26 cellular contexts compared by ENCODE assay signal in the genomic region with DNA sequence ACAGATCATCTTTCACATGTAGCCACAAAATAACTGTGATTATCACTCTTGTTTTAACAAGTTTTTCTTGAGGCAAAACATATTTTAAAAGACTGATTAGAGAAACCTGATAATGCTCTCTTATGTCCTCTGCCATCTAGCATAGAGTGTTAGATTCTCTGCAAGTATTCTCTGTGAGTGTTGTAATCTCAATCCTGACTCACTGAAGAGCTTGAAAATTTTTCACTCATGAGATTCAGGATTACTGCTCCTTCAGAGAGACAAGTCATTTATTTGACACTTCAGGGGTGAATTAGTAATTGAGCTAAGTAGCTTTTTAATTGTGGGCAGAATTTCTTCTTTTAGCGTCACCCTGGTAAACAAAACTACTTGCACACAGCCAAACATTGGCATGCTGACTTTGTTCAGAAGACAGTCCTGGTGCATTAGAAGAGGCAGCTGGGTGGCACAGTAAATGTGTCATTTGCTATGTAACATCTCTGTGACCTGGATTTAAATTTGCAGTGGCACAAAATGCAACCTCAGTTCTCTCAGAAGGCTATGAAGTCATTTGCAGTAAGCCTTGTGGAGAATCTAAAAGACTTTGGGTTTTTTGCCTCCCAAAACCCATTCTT.
A peak's percentile ranks its signal among the peaks of the same experiment; 100 is the strongest.
DNase-seq lines count a peak whose midpoint lies in the region; TF ChIP-seq lines count a peak whose summit lies in the region.
"Had no signal": no experiment of that assay in that cellular context is flagged by ENCODE, and none has a peak within 500 bp of the region (broad histone marks: within the 10 kb centered on the region; RNA-seq: fewer than 3 reads in every experiment).

No MANE protein-coding gene starts in this region.

- H3K27ac Mint-ChIP-seq in brain, result peak overlapping the region in 3 of 5 experiments; percentile 14 to 23 (median 16)
- H3K27ac Mint-ChIP-seq: activated naive CD4-positive, alpha-beta T cell treated with anti-CD3 and anti-CD28 coated beads, Interleukin-2, amount 10 ng/mL, durations not matched to agents 7 days and 5 days; activated T-helper 1 cell treated with anti-CD3 and anti-CD28 coated beads, Interleukin-12 subunit alpha, Interleukin-12 subunit beta, Interleukin-2, Interleukin-4 antibody, amounts not matched to agents 30 ng/mL and 10 ng/mL and 1 ng/mL, durations not matched to agents 14 hours and 24 hours and 36 hours; CD4-positive, alpha-beta memory T cell; GM23338; HFFc6; stimulated activated naive CD8-positive, alpha-beta T cell treated with anti-CD3 and anti-CD28 coated beads, Interleukin-15, amount 100 ng/mL, for 72 hours had no signal

- H3K4me1 Mint-ChIP-seq in brain, result peaks cover 10% of the 10 kb centered on the region
- H3K4me1 Mint-ChIP-seq: activated naive CD4-positive, alpha-beta T cell treated with anti-CD3 and anti-CD28 coated beads, Interleukin-2, amount 10 ng/mL, durations not matched to agents 7 days and 5 days; CD4-positive, alpha-beta memory T cell; stimulated activated naive CD8-positive, alpha-beta T cell treated with anti-CD3 and anti-CD28 coated beads, Interleukin-15, amount 100 ng/mL, for 72 hours had no signal

- H3K27me3 Mint-ChIP-seq in brain, result no peaks in the 10 kb centered on the region
- H3K27me3 Mint-ChIP-seq: activated naive CD4-positive, alpha-beta T cell treated with anti-CD3 and anti-CD28 coated beads, Interleukin-2, amount 10 ng/mL, durations not matched to agents 7 days and 5 days; CD4-positive, alpha-beta memory T cell; stimulated activated naive CD8-positive, alpha-beta T cell treated with anti-CD3 and anti-CD28 coated beads, Interleukin-15, amount 100 ng/mL, for 72 hours had no signal

- TF ChIP-seq CTCF in brain (conservative IDR thresholded peaks at IDR 0.05), result no peak

- no peaks in the 10 kb centered on the region for H3K9me3 Mint-ChIP-seq in brain
- H3K9me3 Mint-ChIP-seq: activated T-helper 1 cell treated with anti-CD3 and anti-CD28 coated beads, Interleukin-12 subunit alpha, Interleukin-12 subunit beta, Interleukin-2, Interleukin-4 antibody, amounts not matched to agents 30 ng/mL and 10 ng/mL and 1 ng/mL, durations not matched to agents 14 hours and 24 hours and 36 hours; GM23338; stimulated activated naive CD8-positive, alpha-beta T cell treated with anti-CD3 and anti-CD28 coated beads, Interleukin-15, amount 100 ng/mL, for 72 hours had no signal

- peak overlapping the region in 1 of 5 experiments; percentile 22 for H3K4me3 Mint-ChIP-seq in brain
- H3K4me3 Mint-ChIP-seq: activated naive CD4-positive, alpha-beta T cell treated with anti-CD3 and anti-CD28 coated beads, Interleukin-2, amount 10 ng/mL, durations not matched to agents 7 days and 5 days; activated T-helper 1 cell treated with anti-CD3 and anti-CD28 coated beads, Interleukin-12 subunit alpha, Interleukin-12 subunit beta, Interleukin-2, Interleukin-4 antibody, amounts not matched to agents 30 ng/mL and 10 ng/mL and 1 ng/mL, durations not matched to agents 14 hours and 24 hours and 36 hours; CD4-positive, alpha-beta memory T cell; GM23338; HFFc6; stimulated activated naive CD8-positive, alpha-beta T cell treated with anti-CD3 and anti-CD28 coated beads, Interleukin-15, amount 100 ng/mL, for 72 hours had no signal

- H3K36me3 Mint-ChIP-seq in brain, result no peaks in the 10 kb centered on the region
- H3K36me3 Mint-ChIP-seq: activated naive CD4-positive, alpha-beta T cell treated with anti-CD3 and anti-CD28 coated beads, Interleukin-2, amount 10 ng/mL, durations not matched to agents 7 days and 5 days; CD4-positive, alpha-beta memory T cell had no signal

- DNase-seq in NCI-H1417 (lab: John Stamatoyannopoulos, UW) (peak in 2 of 3 experiments; percentile 6 to 35), NCI-H1417 treated with DMSO at 0.1 percent for 48 hours (lab: John Stamatoyannopoulos, UW) (no peak), kidney tubule cell (ENCODE audit: low spot score) (peak; percentile 1), retina (peak; percentile 16), NCI-H2107 treated with DMSO at 0.1 percent for 48 hours (lab: John Stamatoyannopoulos, UW; ENCODE audit: unreplicated experiment) (no peak), KG1 (lab: John Stamatoyannopoulos, UW) (no peak)
- no peak for DNase-seq in stimulated activated CD4-positive, alpha-beta T cell treated with anti-CD3 and anti-CD28 coated beads, Interleukin-2, amount 100 ng/mL, for 24 hours
- DNase-seq: 8988T; activated CD4-positive, alpha-beta T cell treated with anti-CD3 and anti-CD28 coated beads, Interleukin-2, amount 50 U/mL, for 48 hours; activated CD8-positive, alpha-beta memory T cell treated with anti-CD3 and anti-CD28 coated beads, Interleukin-2, amount 50 U/mL, for 4 hours; activated naive CD4-positive, alpha-beta T cell treated with anti-CD3 and anti-CD28 coated beads, Interleukin-2, amount 10 ng/mL, durations not matched to agents 7 days and 5 days; CD4-positive, alpha-beta memory T cell; HFFc6; left cardiac atrium; NCI-H1048; NCI-H187; NCI-H2227 treated with DMSO at 0.1 percent for 48 hours; NCI-H82; RPMI8226; small intestine; stimulated activated CD8-positive, alpha-beta memory T cell treated with anti-CD3 and anti-CD28 coated beads, Interleukin-4, amount 100 ng/mL, for 48 hours; stimulated activated naive CD8-positive, alpha-beta T cell treated with anti-CD3 and anti-CD28 coated beads, Interleukin-15, amount 100 ng/mL, for 72 hours; thyroid gland had no signal

Comparison
In these comparisons a context has a peak if more than half of its experiments do, and no peak if none do; other contexts are left out.
1. DNase-seq: peak in NCI-H1417 (2 of 3), kidney tubule cell (single experiment) and retina (single experiment); none in NCI-H1417 treated with DMSO at 0.1 percent for 48 hours (single experiment), NCI-H2107 treated with DMSO at 0.1 percent for 48 hours (single experiment), KG1 (single experiment) and stimulated activated CD4-positive, alpha-beta T cell treated with anti-CD3 and anti-CD28 coated beads, Interleukin-2, amount 100 ng/mL, for 24 hours (0 of 2).